In genomic region chr1:223142795-223143759, GRCh38 we compare ENCODE assay signal across 8 cellular contexts. TPM values are rescaled to one million over a fixed set of nuclear protein-coding genes. Genes with fewer than 3 reads are reported as not detected.
A peak's percentile ranks its signal among the peaks of the same experiment; 100 is the strongest.
DNase-seq lines count a peak whose midpoint lies in the region; ATAC-seq and TF ChIP-seq lines count a peak whose summit lies in the region.

Gene TLR5, minus strand, starts transcription at chr1:223143248. Its CDS starts 30,217 bp downstream, at chr1:223113031.

- H3K9ac ChIP-seq in duodenal mucosa (ENCODE audit: low read depth in 1 of 2, low read length in 2 of 2): peak within 1 kb of the TSS; percentile 29 to 48

- H3K4me1 ChIP-seq in duodenal mucosa (ENCODE audit: control insufficient read depth in 1 of 2, insufficient read depth in 2 of 2, low read length in 2 of 2): peaks cover 26 to 35% of the 10 kb centered on the region in 2 donors

- CTCF ChIA-PET in BJ (lab: Yijun Ruan, JAX): interaction anchor here (0.9 to 3.1 kb wide), 5 partner anchors 9 to 540 kb away, joined by 3 to 17 read pairs (median 7); no protein-coding TSS in a partner anchor

- peaks cover 0 to 7% of the 10 kb centered on the region in 2 donors for H3K9me3 ChIP-seq in duodenal mucosa (ENCODE audit: control insufficient read depth in 1 of 2, low read length in 2 of 2)

- DNase-seq in BJ (ENCODE audit: low read depth) (no peak), GM19240 (ENCODE audit: insufficient read length, low spot score) (peak; percentile 67), NCI-H510A treated with DMSO at 0.1 percent for 48 hours (lab: John Stamatoyannopoulos, UW) (peak; percentile 80), lung microvascular endothelial cell (ENCODE audit: low read depth in 2 of 2) (peak; percentile 50 to 51)
- peak; percentile 91 to 93 for DNase-seq in activated CD4-positive, alpha-beta T cell treated with anti-CD3 and anti-CD28 coated beads, Interleukin-2, amount 50 U/mL, for 48 hours
- peak; percentile 72 to 81 (median 80) for DNase-seq in stimulated activated CD4-positive, alpha-beta T cell treated with anti-CD3 and anti-CD28 coated beads, TNF-alpha, amount 100 ng/mL, for 48 hours (ENCODE audit: low read depth in 3 of 3)

- peak; percentile 79 for ATAC-seq in HG03439 (IDR thresholded peaks at IDR 0.05; ENCODE audit: unreplicated experiment)

- no peak within 1 kb of the TSS for H3K27ac ChIP-seq in duodenal mucosa (ENCODE audit: low read depth, low read length)

- peak within 1 kb of the TSS; percentile 60 for H3K4me3 ChIP-seq in BJ (ENCODE audit: low read depth, low read length)
- H3K4me3 ChIP-seq in duodenal mucosa (ENCODE audit: low read depth in 1 of 2, low read length in 2 of 2): peak within 1 kb of the TSS; percentile 56 to 65

- TF ChIP-seq CTCF in BJ (IDR thresholded peaks at IDR 0.05; ENCODE audit: insufficient read depth, low read depth, low read length): peak; percentile 84

- no peaks in the 10 kb centered on the region for H3K36me3 ChIP-seq in BJ (ENCODE audit: control insufficient read depth, insufficient read depth, low read length)
- no peaks in the 10 kb centered on the region for H3K36me3 ChIP-seq in duodenal mucosa (ENCODE audit: control insufficient read depth in 1 of 2, insufficient read depth in 2 of 2, low read length in 2 of 2)

- H3K27me3 ChIP-seq in BJ (ENCODE audit: control insufficient read depth, insufficient read depth, low read length): peaks cover 2% of the 10 kb centered on the region; the same call in 1 of the 2 replicates
- H3K27me3 ChIP-seq in duodenal mucosa (ENCODE audit: control insufficient read depth in 1 of 2, insufficient read depth in 2 of 2, low read length in 2 of 2): no peaks in the 10 kb centered on the region

- POLR2A ChIA-PET in BJ (lab: Charles Lee): no interaction called here

RNA-seq across cellular contexts. Expression of gene TLR5, which starts in this region (rescaled TPM):
- polyA plus RNA-seq in BJ (2011; rRNA removed): 0.02 and 0.21 TPM in 2 replicates
- polyA minus RNA-seq in BJ (2011; rRNA and poly(A)+ RNA removed): 0.05 TPM in 1 of 2 replicates, not detected in the other
- total RNA-seq in lung microvascular endothelial cell: under 0.01 and 0.20 TPM in 2 replicates

Comparison
In these comparisons a context has a peak if more than half of its experiments do, and no peak if none do; other contexts are left out.
1. Peak in DNase-seq in lung microvascular endothelial cell; RNA of the gene not detected or under 1 TPM.